ENCODE assay signal across 27 cellular contexts in genomic region chr16:28087675-28088285, GRCh38. TPM values are rescaled to one million over a fixed set of nuclear protein-coding genes. Genes with fewer than 3 reads are reported as not detected.
DNase-seq lines count a peak whose midpoint lies in the region; ATAC-seq, FAIRE-seq and TF ChIP-seq lines count a peak whose summit lies in the region.
"Had no signal": no experiment of that assay in that cellular context is flagged by ENCODE, and none has a peak within 500 bp of the region (broad histone marks: within the 10 kb centered on the region; RNA-seq: fewer than 3 reads in every experiment).

No MANE protein-coding gene starts in this region.

- DNase-seq in NCI-H82 (lab: John Stamatoyannopoulos, UW) (peak; percentile 40), NCI-H82 treated with DMSO at 0.1 percent for 48 hours (lab: John Stamatoyannopoulos, UW; ENCODE audit: unreplicated experiment) (no peak), cerebellar cortex (ENCODE audit: low spot score) (peak; percentile 22), kidney (no peak)
- no peak for DNase-seq in effector CD8-positive, alpha-beta T cell (lab: John Stamatoyannopoulos, UW)
- DNase-seq: activated CD4-positive, alpha-beta T cell treated with anti-CD3 and anti-CD28 coated beads, Interleukin-2, amount 50 U/mL, for 4 hours; activated naive CD4-positive, alpha-beta T cell treated with anti-CD3 and anti-CD28 coated beads, Interleukin-2, amount 10 ng/mL, durations not matched to agents 7 days and 5 days; activated T-cell treated with anti-CD3 and anti-CD28 coated beads for 4 hours; amniotic stem cell; DND-41; mammary epithelial cell; NCI-H1048; NCI-H187; NCI-H526 treated with DMSO at 0.1 percent for 48 hours had no signal

- intact Hi-C loops in kidney (cut with DNase I), result no loop called here

- POLR2A ChIA-PET in HEK293 (lab: Yijun Ruan, JAX), result no interaction called here

- H3K4me1 ChIP-seq in HEK293 (ENCODE audit: control insufficient read depth, insufficient read depth, low read length) (no peaks in the 10 kb centered on the region), neutrophil (ENCODE audit: control insufficient read depth in 1 of 2, insufficient read depth in 1 of 2, low read depth in 1 of 2, low read length in 1 of 2) (no peaks in the 10 kb centered on the region), kidney (ENCODE audit: control insufficient read depth in 1 of 2, insufficient read depth in 1 of 2, low read depth in 1 of 2, low read length in 2 of 2) (no peaks in the 10 kb centered on the region)
- H3K4me1 ChIP-seq: prostate gland had no signal

- H3K9me3 ChIP-seq in HEK293 (ENCODE audit: control insufficient read depth, insufficient read depth, low read depth, low read length) (no peaks in the 10 kb centered on the region), neutrophil (no peaks in the 10 kb centered on the region), kidney (ENCODE audit: control insufficient read depth in 1 of 2, low read length in 2 of 2) (no peaks in the 10 kb centered on the region)
- H3K9me3 ChIP-seq: prostate gland had no signal

- H3K36me3 ChIP-seq in HEK293 (ENCODE audit: control insufficient read depth in 2 of 2, insufficient read depth in 1 of 2, low read length in 2 of 2), result no peaks in the 10 kb centered on the region; a peak in 1 of 3 replicates
- peaks cover 22% of the 10 kb centered on the region for H3K36me3 ChIP-seq in neutrophil
- H3K36me3 ChIP-seq in kidney (ENCODE audit: control insufficient read depth in 1 of 2, insufficient read depth in 2 of 2, low read length in 2 of 2), result no peaks in the 10 kb centered on the region
- H3K36me3 ChIP-seq: neural progenitor cell, prostate gland had no signal

- CTCF ChIA-PET in HEK293 (lab: Yijun Ruan, JAX), result interaction anchor here (0.7 to 1.5 kb wide), 2 partner anchors 17 to 448 kb away, joined by 3 to 5 read pairs; no protein-coding TSS in a partner anchor

- no peak for TF ChIP-seq CTCF in HEK293 (tag by site-specific recombination; IDR thresholded peaks at IDR 0.05)
- TF ChIP-seq CTCF in neutrophil (IDR thresholded peaks at IDR 0.05), result no peak
- no peak for TF ChIP-seq CTCF in kidney (IDR thresholded peaks at IDR 0.05; ENCODE audit: borderline replicate concordance, extremely low read depth, insufficient read depth)

- H3K27ac ChIP-seq in HEK293 (ENCODE audit: extremely low read depth, low read depth, low read length), result no peak overlapping the region
- peak overlapping the region; percentile 46 for H3K27ac ChIP-seq in neutrophil
- H3K27ac ChIP-seq in kidney (ENCODE audit: low read depth in 2 of 2, low read length in 2 of 2), result no peak overlapping the region
- H3K27ac ChIP-seq: neural progenitor cell, prostate gland had no signal

- no peaks in the 10 kb centered on the region for H3K27me3 ChIP-seq in neutrophil
- H3K27me3 ChIP-seq: neural progenitor cell had no signal

- no peak for ATAC-seq in GM18519 (IDR thresholded peaks at IDR 0.05; ENCODE audit: low FRiP score, unreplicated experiment)
- ATAC-seq: WTC11 had no signal

- no peak overlapping the region for H3K9ac ChIP-seq in kidney (ENCODE audit: low read length in 2 of 2)
- H3K9ac ChIP-seq: neural progenitor cell had no signal

- H3K4me3 ChIP-seq in HEK293 (ENCODE audit: low read depth, low read length) (no peak overlapping the region), neutrophil (ENCODE audit: low read depth in 1 of 2, low read length in 1 of 2) (no peak overlapping the region), kidney (ENCODE audit: low read length in 2 of 2) (no peak overlapping the region)
- H3K4me3 ChIP-seq: neural progenitor cell, prostate gland had no signal

- no peak for FAIRE-seq in kidney (lab: Jason Lieb, UNC)
- FAIRE-seq: A204.1, colon had no signal

TF ChIP-seq in HEK293, 187 proteins besides CTCF, POLR2A, EP300 and RAD21:
- TF ChIP-seq ZNF140 (tag by site-specific recombination; IDR thresholded peaks at IDR 0.05) (no peak), GLI4 (tag by site-specific recombination; IDR thresholded peaks at IDR 0.05) (no peak)
- TF ChIP-seq, protein P1, sequence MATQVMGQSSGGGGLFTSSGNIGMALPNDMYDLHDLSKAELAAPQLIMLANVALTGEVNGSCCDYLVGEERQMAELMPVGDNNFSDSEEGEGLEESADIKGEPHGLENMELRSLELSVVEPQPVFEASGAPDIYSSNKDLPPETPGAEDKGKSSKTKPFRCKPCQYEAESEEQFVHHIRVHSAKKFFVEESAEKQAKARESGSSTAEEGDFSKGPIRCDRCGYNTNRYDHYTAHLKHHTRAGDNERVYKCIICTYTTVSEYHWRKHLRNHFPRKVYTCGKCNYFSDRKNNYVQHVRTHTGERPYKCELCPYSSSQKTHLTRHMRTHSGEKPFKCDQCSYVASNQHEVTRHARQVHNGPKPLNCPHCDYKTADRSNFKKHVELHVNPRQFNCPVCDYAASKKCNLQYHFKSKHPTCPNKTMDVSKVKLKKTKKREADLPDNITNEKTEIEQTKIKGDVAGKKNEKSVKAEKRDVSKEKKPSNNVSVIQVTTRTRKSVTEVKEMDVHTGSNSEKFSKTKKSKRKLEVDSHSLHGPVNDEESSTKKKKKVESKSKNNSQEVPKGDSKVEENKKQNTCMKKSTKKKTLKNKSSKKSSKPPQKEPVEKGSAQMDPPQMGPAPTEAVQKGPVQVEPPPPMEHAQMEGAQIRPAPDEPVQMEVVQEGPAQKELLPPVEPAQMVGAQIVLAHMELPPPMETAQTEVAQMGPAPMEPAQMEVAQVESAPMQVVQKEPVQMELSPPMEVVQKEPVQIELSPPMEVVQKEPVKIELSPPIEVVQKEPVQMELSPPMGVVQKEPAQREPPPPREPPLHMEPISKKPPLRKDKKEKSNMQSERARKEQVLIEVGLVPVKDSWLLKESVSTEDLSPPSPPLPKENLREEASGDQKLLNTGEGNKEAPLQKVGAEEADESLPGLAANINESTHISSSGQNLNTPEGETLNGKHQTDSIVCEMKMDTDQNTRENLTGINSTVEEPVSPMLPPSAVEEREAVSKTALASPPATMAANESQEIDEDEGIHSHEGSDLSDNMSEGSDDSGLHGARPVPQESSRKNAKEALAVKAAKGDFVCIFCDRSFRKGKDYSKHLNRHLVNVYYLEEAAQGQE (tag by site-specific recombination; IDR thresholded peaks at IDR 0.05), result peak; percentile 94

RNA-seq across cellular contexts. Expression of gene GSG1L, which starts 24.3 kb away (rescaled TPM):
- not detected for total RNA-seq in kidney
- not detected for polyA plus RNA-seq in kidney (ENCODE audit: insufficient read depth, low read depth, low replicate concordance)
- total RNA-seq: B cell, fibroblast of lung, kidney epithelial cell, LHCN-M2, mammary epithelial cell, subcutaneous adipose tissue had no signal
- polyA plus RNA-seq: fibroblast of lung, mammary epithelial cell had no signal

Comparison
In these comparisons a context has a peak if more than half of its experiments do, and no peak if none do; other contexts are left out.
1. DNase-seq: peak in NCI-H82 (single experiment) and cerebellar cortex (single experiment); none in NCI-H82 treated with DMSO at 0.1 percent for 48 hours (single experiment), kidney (single experiment) and effector CD8-positive, alpha-beta T cell (single experiment).